ENCODE assay signal across 8 cellular contexts in genomic region chr12:116818341-116818856, GRCh38.
DNase-seq lines count a peak whose midpoint lies in the region; ATAC-seq and TF ChIP-seq lines count a peak whose summit lies in the region.

No MANE protein-coding gene starts in this region.

- ATAC-seq in GM21723 (IDR thresholded peaks at IDR 0.05; ENCODE audit: unreplicated experiment) (peak; percentile 18), GM18505 (IDR thresholded peaks at IDR 0.05; ENCODE audit: unreplicated experiment) (no peak), GM18873 (IDR thresholded peaks at IDR 0.05; ENCODE audit: low FRiP score, unreplicated experiment) (no peak)

- peaks cover 0 to 2% (median 0%) of the 10 kb centered on the region in 8 donors for H3K9me3 Mint-ChIP-seq in CD4-positive, alpha-beta memory T cell

- TF ChIP-seq CTCF in choroid plexus epithelial cell (conservative IDR thresholded peaks at IDR 0.05; ENCODE audit: low read depth, low read length) = no peak
- TF ChIP-seq CTCF in liver (IDR thresholded peaks at IDR 0.05; ENCODE audit: low read depth, low read length, missing input control) = no peak

- H3K4me1 Mint-ChIP-seq in CD4-positive, alpha-beta memory T cell = peaks cover 10 to 31% (median 22%) of the 10 kb centered on the region in 4 donors

- intact Hi-C loops in CD4-positive, alpha-beta memory T cell (cut with micrococcal nuclease) = loop anchor here (10.0 kb wide), 1 partner anchor 544 kb away; the partner anchor contains the start of gene MED13L

- TF ChIP-seq POLR2A in GM18505 (IDR thresholded peaks at IDR 0.05; ENCODE audit: borderline replicate concordance, extremely low read depth, insufficient read depth, insufficient read length) = no peak

- H3K4me3 ChIP-seq in CD4-positive, alpha-beta memory T cell (ENCODE audit: low read length in 2 of 2) = peak overlapping the region; percentile 67 to 86
- H3K4me3 ChIP-seq in SK-N-MC (peak overlapping the region; percentile 92), choroid plexus epithelial cell (ENCODE audit: low read depth, low read length) (peak overlapping the region; percentile 81), liver (ENCODE audit: low read depth in 1 of 3, low read length in 3 of 3) (peak overlapping the region in 2 of 3 donors; percentile 62 to 71)

- peaks cover 17% of the 10 kb centered on the region for H3K4me1 ChIP-seq in CD4-positive, alpha-beta memory T cell (ENCODE audit: insufficient read depth, low read length)
- peaks cover 0 to 10% (median 3%) of the 10 kb centered on the region in 4 donors for H3K4me1 ChIP-seq in liver (ENCODE audit: control insufficient read depth in 4 of 4, insufficient read depth in 4 of 4, low read length in 3 of 4)

- CTCF ChIA-PET in CD4-positive, alpha-beta memory T cell (lab: Charles Lee; ENCODE audit: partially characterized antibody) = no interaction called here

- no peak for TF ChIP-seq RAD21 in liver (IDR thresholded peaks at IDR 0.05)

- peaks cover 0 to 4% of the 10 kb centered on the region in 2 donors for H3K36me3 Mint-ChIP-seq in CD4-positive, alpha-beta memory T cell

- peaks cover 0 to 2% of the 10 kb centered on the region in 2 donors for H3K27me3 Mint-ChIP-seq in CD4-positive, alpha-beta memory T cell

- POLR2A ChIA-PET in CD4-positive, alpha-beta memory T cell (lab: Charles Lee; ENCODE audit: partially characterized antibody) = interaction anchor here (0.7 to 1.1 kb wide), 2 partner anchors 14 to 106 kb away, joined by 3 read pairs; no protein-coding TSS in a partner anchor

- no peaks in the 10 kb centered on the region for H3K36me3 ChIP-seq in CD4-positive, alpha-beta memory T cell (ENCODE audit: insufficient read depth, low read length)
- H3K36me3 ChIP-seq in SK-N-MC (ENCODE audit: insufficient read depth, low read length) = no peaks in the 10 kb centered on the region
- no peaks in the 10 kb centered on the region for H3K36me3 ChIP-seq in liver (ENCODE audit: control insufficient read depth in 4 of 4, insufficient read depth in 3 of 4, low read depth in 1 of 4, low read length in 3 of 4)

- peak overlapping the region; percentile 87 for H3K27ac ChIP-seq in CD4-positive, alpha-beta memory T cell (ENCODE audit: low read depth, low read length)
- H3K27ac ChIP-seq in SK-N-MC (no peak overlapping the region), liver (ENCODE audit: low read depth in 1 of 2, low read length in 2 of 2) (peak overlapping the region; percentile 69 to 73), temporal lobe (ENCODE audit: low read depth, low read length) (peak overlapping the region; percentile 93)

- H3K27ac Mint-ChIP-seq in CD4-positive, alpha-beta memory T cell = peak overlapping the region; percentile 96 to 99 (median 98)

- peak in 3 of 5 donors; percentile 11 to 19 (median 11) for DNase-seq in CD4-positive, alpha-beta memory T cell
- DNase-seq in SK-N-MC (ENCODE audit: low read depth, low spot score) (no peak), choroid plexus epithelial cell (ENCODE audit: low read depth) (peak; percentile 12)

- no peaks in the 10 kb centered on the region for H3K9me3 ChIP-seq in CD4-positive, alpha-beta memory T cell (ENCODE audit: control insufficient read depth in 1 of 2, low read length in 2 of 2)
- H3K9me3 ChIP-seq in SK-N-MC (ENCODE audit: low read depth, low read length) (no peaks in the 10 kb centered on the region), liver (ENCODE audit: control insufficient read depth in 4 of 4, low read length in 3 of 4) (no peaks in the 10 kb centered on the region)

- H3K27me3 ChIP-seq in CD4-positive, alpha-beta memory T cell (ENCODE audit: insufficient read depth, low read length) = no peaks in the 10 kb centered on the region
- H3K27me3 ChIP-seq in liver (ENCODE audit: control insufficient read depth in 4 of 4, insufficient read depth in 4 of 4, low read length in 3 of 4) = no peaks in the 10 kb centered on the region

- H3K9ac ChIP-seq in SK-N-MC (ENCODE audit: insufficient read length) = peak overlapping the region; percentile 93
- H3K9ac ChIP-seq in liver (ENCODE audit: low read depth in 1 of 2, low read length in 2 of 2) = peak overlapping the region; percentile 21 to 74

- peak overlapping the region; percentile 92 to 95 (median 93) for H3K4me3 Mint-ChIP-seq in CD4-positive, alpha-beta memory T cell

- 45% methylated on average over 11 of the region's 11 CpGs for WGBS in liver

TF ChIP-seq in liver, 16 proteins besides CTCF, POLR2A, EP300 and RAD21:
- TF ChIP-seq SP1 (IDR thresholded peaks at IDR 0.05) = no peak
- TF ChIP-seq REST (IDR thresholded peaks at IDR 0.05) = peak; percentile 96
